ENCODE assay signal across 29 cellular contexts in genomic region chr3:115680802-115681345, GRCh38. TPM values are rescaled to one million over a fixed set of nuclear protein-coding genes. Genes with fewer than 3 reads are reported as not detected.
"Had no signal": no experiment of that assay in that cellular context is flagged by ENCODE, and none has a peak within 500 bp of the region (broad histone marks: within the 10 kb centered on the region; RNA-seq: fewer than 3 reads in every experiment).

No MANE protein-coding gene starts in this region.

- H3K36me3 Mint-ChIP-seq: activated naive CD4-positive, alpha-beta T cell treated with anti-CD3 and anti-CD28 coated beads, Interleukin-2, amount 50 U/mL, for 72 hours; natural killer cell had no signal

- H3K9ac ChIP-seq: neural progenitor cell had no signal

- H3K27ac ChIP-seq: brain microvascular endothelial cell, lower lobe of right lung, neural progenitor cell, right atrium auricular region, testis, transverse colon had no signal

- H3K9me3 Mint-ChIP-seq: activated CD4-positive, alpha-beta memory T cell treated with anti-CD3 and anti-CD28 coated beads, Interleukin-2, amount 10 ng/mL, durations not matched to agents 7 days and 5 days; activated CD4-positive, alpha-beta T cell treated with anti-CD3 and anti-CD28 coated beads, Interleukin-2, amount 10 ng/mL, durations not matched to agents 7 days and 5 days; activated naive CD4-positive, alpha-beta T cell treated with anti-CD3 and anti-CD28 coated beads, Interleukin-2, amount 50 U/mL, for 72 hours; activated T-cell treated with anti-CD3 and anti-CD28 coated beads, Interleukin-2, amount 50 U/mL, for 4 hours; activated T-helper 17 cell treated with anti-CD3 and anti-CD28 coated beads, Interleukin-2, amount 50 U/mL, for 72 hours; effector memory CD8-positive, alpha-beta T cell; natural killer cell; WTC11 had no signal

- H3K27ac Mint-ChIP-seq: activated CD4-positive, alpha-beta memory T cell treated with anti-CD3 and anti-CD28 coated beads, Interleukin-2, amount 10 ng/mL, durations not matched to agents 7 days and 5 days; activated CD4-positive, alpha-beta T cell treated with anti-CD3 and anti-CD28 coated beads, Interleukin-2, amount 10 ng/mL, durations not matched to agents 7 days and 5 days; activated naive CD4-positive, alpha-beta T cell treated with anti-CD3 and anti-CD28 coated beads, Interleukin-2, amount 50 U/mL, for 72 hours; activated T-helper 17 cell treated with anti-CD3 and anti-CD28 coated beads, Interleukin-2, amount 50 U/mL, for 72 hours; effector memory CD8-positive, alpha-beta T cell; natural killer cell; neural progenitor cell; WTC11 had no signal

- H3K36me3 ChIP-seq: brain microvascular endothelial cell, lower lobe of right lung, neural progenitor cell, right atrium auricular region, transverse colon had no signal

- ATAC-seq: activated naive CD4-positive, alpha-beta T cell treated with anti-CD3 and anti-CD28 coated beads, Interleukin-2, amount 50 U/mL, for 72 hours; activated T-cell treated with anti-CD3 and anti-CD28 coated beads, Interleukin-2, amount 50 U/mL, for 4 hours; activated T-helper 17 cell treated with anti-CD3 and anti-CD28 coated beads, Interleukin-2, amount 50 U/mL, for 72 hours; effector memory CD8-positive, alpha-beta T cell; left colon; lower lobe of right lung; natural killer cell; stimulated activated naive CD8-positive, alpha-beta T cell treated with anti-CD3 and anti-CD28 coated beads, Interleukin-15, Interleukin-2, amounts not matched to agents 100 U/mL and 50 U/mL, for 24 hours; WTC11 had no signal

- DNase-seq: activated CD4-positive, alpha-beta memory T cell treated with anti-CD3 and anti-CD28 coated beads, Interleukin-2, amount 10 ng/mL, durations not matched to agents 7 days and 5 days; activated CD4-positive, alpha-beta T cell treated with anti-CD3 and anti-CD28 coated beads for 1 hour; activated CD4-positive, alpha-beta T cell treated with anti-CD3 and anti-CD28 coated beads, Interleukin-2, amount 10 ng/mL, durations not matched to agents 7 days and 5 days; activated CD8-positive, alpha-beta memory T cell treated with anti-CD3 and anti-CD28 coated beads, Interleukin-2, amount 50 U/mL, for 48 hours; activated naive CD4-positive, alpha-beta T cell; activated T-cell treated with anti-CD3 and anti-CD28 coated beads, Interleukin-2, amount 50 U/mL, for 4 hours; brain microvascular endothelial cell; cortex of kidney; effector memory CD8-positive, alpha-beta T cell; erythroblast; foreskin fibroblast; head of caudate nucleus; hippocampal formation; kidney; left colon; lower lobe of right lung; mesenchymal stem cell; natural killer cell; occipital lobe; stimulated activated naive CD8-positive, alpha-beta T cell treated with anti-CD3 and anti-CD28 coated beads, Interleukin-15, Interleukin-2, amounts not matched to agents 100 U/mL and 50 U/mL, for 24 hours; T-helper 2 cell; testis; transverse colon had no signal

- H3K4me3 Mint-ChIP-seq: activated CD4-positive, alpha-beta memory T cell treated with anti-CD3 and anti-CD28 coated beads, Interleukin-2, amount 10 ng/mL, durations not matched to agents 7 days and 5 days; activated CD4-positive, alpha-beta T cell treated with anti-CD3 and anti-CD28 coated beads, Interleukin-2, amount 10 ng/mL, durations not matched to agents 7 days and 5 days; activated T-cell treated with anti-CD3 and anti-CD28 coated beads, Interleukin-2, amount 50 U/mL, for 4 hours; activated T-helper 17 cell treated with anti-CD3 and anti-CD28 coated beads, Interleukin-2, amount 50 U/mL, for 72 hours; effector memory CD8-positive, alpha-beta T cell; natural killer cell; neural progenitor cell; WTC11 had no signal

- H3K9me3 ChIP-seq: lower lobe of right lung, right atrium auricular region, testis, transverse colon had no signal

- H2AFZ ChIP-seq: neural progenitor cell had no signal

- H3K4me1 ChIP-seq: lower lobe of right lung, neural progenitor cell, right atrium auricular region, testis, transverse colon had no signal

- H3K27me3 ChIP-seq: brain microvascular endothelial cell, neural progenitor cell, right atrium auricular region, testis had no signal

- H3K4me2 ChIP-seq: neural progenitor cell had no signal

- H3K4me3 ChIP-seq: lower lobe of right lung, neural progenitor cell, right atrium auricular region, testis, transverse colon had no signal

- H3K4me1 Mint-ChIP-seq: activated CD4-positive, alpha-beta memory T cell treated with anti-CD3 and anti-CD28 coated beads, Interleukin-2, amount 10 ng/mL, durations not matched to agents 7 days and 5 days; activated CD4-positive, alpha-beta T cell treated with anti-CD3 and anti-CD28 coated beads, Interleukin-2, amount 10 ng/mL, durations not matched to agents 7 days and 5 days; activated T-helper 17 cell treated with anti-CD3 and anti-CD28 coated beads, Interleukin-2, amount 50 U/mL, for 72 hours; natural killer cell; WTC11 had no signal

RNA-seq across cellular contexts. Expression of gene GAP43, which starts 57.6 kb away (rescaled TPM):
- total RNA-seq: activated CD4-positive, alpha-beta memory T cell treated with anti-CD3 and anti-CD28 coated beads, Interleukin-2, amount 10 ng/mL, durations not matched to agents 7 days and 5 days; activated CD4-positive, alpha-beta T cell treated with anti-CD3 and anti-CD28 coated beads, Interleukin-2, amount 10 ng/mL, durations not matched to agents 7 days and 5 days; activated naive CD4-positive, alpha-beta T cell treated with anti-CD3 and anti-CD28 coated beads, Interleukin-2, amount 50 U/mL, for 72 hours; activated T-cell treated with anti-CD3 and anti-CD28 coated beads, Interleukin-2, amount 50 U/mL, for 4 hours; activated T-helper 17 cell treated with anti-CD3 and anti-CD28 coated beads, Interleukin-2, amount 50 U/mL, for 72 hours; lower lobe of right lung; pulmonary artery endothelial cell had no signal
